In the genomic region with DNA sequence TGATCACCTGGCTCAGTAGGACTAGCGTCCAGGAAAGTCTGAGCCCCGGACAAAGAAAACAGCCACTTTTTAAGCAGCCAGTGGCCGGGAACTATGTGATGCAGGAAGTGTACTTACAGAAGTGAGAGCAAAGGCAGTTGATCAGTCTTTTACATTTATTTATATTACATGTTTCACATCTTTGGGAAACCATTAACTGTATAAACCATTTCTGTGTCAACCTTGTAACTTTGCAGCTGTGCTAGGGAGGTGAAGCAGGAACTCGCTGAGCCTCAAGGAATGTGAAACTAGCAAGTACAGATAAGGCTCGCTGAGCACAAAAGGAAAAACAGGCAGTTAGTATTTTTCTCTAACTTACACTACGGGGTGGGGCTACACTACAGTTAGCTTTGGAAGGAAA, we compare ENCODE assay signal across 13 cellular contexts. TPM values are rescaled to one million over a fixed set of nuclear protein-coding genes. Genes with fewer than 3 reads are reported as not detected.
A peak's percentile ranks its signal among the peaks of the same experiment; 100 is the strongest.
DNase-seq lines count a peak whose midpoint lies in the region; ATAC-seq and TF ChIP-seq lines count a peak whose summit lies in the region.
"Had no signal": no experiment of that assay in that cellular context is flagged by ENCODE, and none has a peak within 500 bp of the region (broad histone marks: within the 10 kb centered on the region; RNA-seq: fewer than 3 reads in every experiment).

No MANE protein-coding gene starts in this region.

- H3K4me3 ChIP-seq in GM12865 (ENCODE audit: low read depth, low read length): peak overlapping the region; percentile 29; the same call in 1 of the 2 replicates
- H3K4me3 ChIP-seq in hepatocyte: no peak overlapping the region

- H3K79me2 ChIP-seq in hepatocyte: no peaks in the 10 kb centered on the region

- peak; percentile 63 for DNase-seq in GM12865 (ENCODE audit: low read depth)
- peak; percentile 10 for DNase-seq in hepatocyte (ENCODE audit: low spot score)
- DNase-seq in NCI-H1048 (lab: John Stamatoyannopoulos, UW): no peak
- no peak for DNase-seq in activated naive CD4-positive, alpha-beta T cell treated with anti-CD3 and anti-CD28 coated beads, Interleukin-2, amount 50 U/mL, for 16 hours
- DNase-seq in NCI-H1092 (lab: John Stamatoyannopoulos, UW): no peak
- DNase-seq: activated naive CD8-positive, alpha-beta T cell treated with anti-CD3 and anti-CD28 coated beads, Interleukin-2, amount 50 U/mL, for 24 hours; NCI-H1417 treated with DMSO at 0.1 percent for 48 hours; NCI-H774 had no signal

- TF ChIP-seq CTCF in GM12865 (IDR thresholded peaks at IDR 0.05; ENCODE audit: insufficient read depth, low read depth, low read length, missing control alignments) (no peak), hepatocyte (IDR thresholded peaks at IDR 0.05; ENCODE audit: poor library complexity) (no peak)

- H4K20me1 ChIP-seq in hepatocyte (ENCODE audit: insufficient read depth, poor library complexity, severe bottlenecking): no peaks in the 10 kb centered on the region

- peaks cover 5% of the 10 kb centered on the region for H3K4me1 ChIP-seq in hepatocyte (ENCODE audit: insufficient read depth)

- H3K4me2 ChIP-seq in hepatocyte: peak overlapping the region; percentile 69

- no peaks in the 10 kb centered on the region for H3K27me3 ChIP-seq in hepatocyte

- H3K9me2 ChIP-seq in hepatocyte (replicated peaks; ENCODE audit: insufficient read depth): no peaks in the 10 kb centered on the region

- no peaks in the 10 kb centered on the region for H3K36me3 ChIP-seq in hepatocyte (replicated peaks; ENCODE audit: insufficient read depth, low read depth)

- ATAC-seq in GM21529 (IDR thresholded peaks at IDR 0.05; ENCODE audit: unreplicated experiment): peak; percentile 64
- peak; percentile 83 for ATAC-seq in HG03571 (IDR thresholded peaks at IDR 0.05; ENCODE audit: unreplicated experiment)
- no peak for ATAC-seq in GM18858 (IDR thresholded peaks at IDR 0.05; ENCODE audit: unreplicated experiment)
- ATAC-seq: activated naive CD8-positive, alpha-beta T cell treated with anti-CD3 and anti-CD28 coated beads, Interleukin-2, amount 50 U/mL, for 24 hours; left lobe of liver had no signal

- H3K27ac ChIP-seq in hepatocyte: peak overlapping the region; percentile 44

- peak overlapping the region; percentile 48 for H2AFZ ChIP-seq in hepatocyte

- 24% methylated on average over 6 of the region's 6 CpGs for WGBS in hepatocyte (ENCODE audit: low lambda C conversion rate, missing lambda C conversion rate)

- H3K9me3 ChIP-seq in hepatocyte (ENCODE audit: low read depth): no peaks in the 10 kb centered on the region

RNA-seq across cellular contexts. Expression of gene HECW1, which starts 39.9 kb away (rescaled TPM):
- total RNA-seq in hepatocyte: 2.6 and 7.6 TPM in 2 replicates
- 1.5 and 4.0 TPM in 2 replicates for polyA plus RNA-seq in hepatocyte
- total RNA-seq: left lobe of liver; T-helper 1 cell treated with Interleukin-12 subunit alpha and Interleukin-12 subunit beta and Interleukin-4 antibody, amounts not matched to agents 30 ng/mL and 1 ng/mL, for 36 hours had no signal

Comparison
In these comparisons a context has a peak if more than half of its experiments do, and no peak if none do; other contexts are left out.
1. DNase-seq: peak in GM12865 (single experiment) and hepatocyte (single experiment); none in NCI-H1048 (single experiment), activated naive CD4-positive, alpha-beta T cell treated with anti-CD3 and anti-CD28 coated beads, Interleukin-2, amount 50 U/mL, for 16 hours (single experiment) and NCI-H1092 (single experiment).